In the genomic region with DNA sequence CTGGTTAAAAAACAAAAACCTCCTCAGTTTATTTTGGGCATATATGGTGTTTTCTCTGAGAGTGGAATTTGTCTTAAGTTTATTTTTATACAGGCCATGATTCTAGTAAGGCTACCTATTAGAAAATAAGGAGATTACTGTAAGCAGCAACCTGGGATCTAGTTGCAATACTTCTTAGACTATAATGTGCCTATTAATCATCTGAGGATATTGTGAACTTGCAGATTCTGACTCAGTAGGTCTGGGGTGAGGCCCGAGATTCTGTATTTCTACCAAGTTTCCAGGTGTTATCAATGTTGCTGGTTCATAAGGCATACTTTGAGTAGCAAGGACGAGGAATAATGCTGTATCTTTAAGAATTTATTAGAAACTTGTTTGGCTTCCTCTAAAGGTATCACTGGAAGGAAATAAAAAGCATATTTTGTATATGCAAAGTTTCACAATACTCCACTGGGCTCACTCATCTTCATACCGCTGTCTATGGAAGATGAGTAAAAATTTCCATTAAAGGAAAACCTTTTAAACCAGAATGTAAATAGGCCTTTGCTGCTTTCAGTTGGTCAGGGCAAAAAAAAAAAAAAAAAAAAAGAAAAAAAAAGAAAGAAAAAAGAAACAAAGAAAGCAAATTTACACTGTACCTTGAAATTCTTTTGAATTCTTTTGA, we compare ENCODE assay signal across 31 cellular contexts.
DNase-seq lines count a peak whose midpoint lies in the region; ATAC-seq, FAIRE-seq and TF ChIP-seq lines count a peak whose summit lies in the region.
"Had no signal": no experiment of that assay in that cellular context is flagged by ENCODE, and none has a peak within 500 bp of the region (broad histone marks: within the 10 kb centered on the region; RNA-seq: fewer than 3 reads in every experiment).

No MANE protein-coding gene starts in this region.

- POLR2A ChIA-PET in A549 (lab: Yijun Ruan, JAX), result no interaction called here

- no peak for FAIRE-seq in A549 (lab: Jason Lieb, UNC)
- FAIRE-seq: A204.1, GM12878, pancreas had no signal

- TF ChIP-seq CTCF in A549 (IDR thresholded peaks at IDR 0.05) (no peak), HFFc6 (IDR thresholded peaks at IDR 0.05) (no peak), cardiac fibroblast (IDR thresholded peaks at IDR 0.05; ENCODE audit: low read depth, low read length) (no peak), foreskin fibroblast (IDR thresholded peaks at IDR 0.05; ENCODE audit: low read depth, low read length) (no peak)

- no peaks in the 10 kb centered on the region for H3K9me3 Mint-ChIP-seq in HFFc6
- no peaks in the 10 kb centered on the region for H3K9me3 Mint-ChIP-seq in natural killer cell treated with Interleukin-12 subunit alpha and Interleukin-12 subunit beta and Interleukin-15 and Interleukin-18, amount 100 ng/mL, for 72 hours
- H3K9me3 Mint-ChIP-seq in activated naive CD4-positive, alpha-beta T cell treated with anti-CD3 and anti-CD28 coated beads, Interleukin-2, amount 50 U/mL, for 72 hours, result peaks cover 4 to 5% of the 10 kb centered on the region in 2 donors
- H3K9me3 Mint-ChIP-seq: activated CD8-positive, alpha-beta T cell treated with anti-CD3 and anti-CD28 coated beads for 36 hours; CD4-positive, alpha-beta T cell; nephron progenitor cell; T-helper 2 cell treated with Interferon-gamma antibody and Interleukin-4, amounts not matched to agents 5 μg/mL and 100 μg/mL, for 36 hours had no signal

- H3K4me1 ChIP-seq in A549, result peaks cover 18% of the 10 kb centered on the region; the same call in 2 of the 3 replicates
- H3K4me1 ChIP-seq: pancreas, suprapubic skin, upper lobe of left lung had no signal

- H3K27ac ChIP-seq in A549, result peak overlapping the region; percentile 24 to 74; a peak in 5 of 6 replicates
- H3K27ac ChIP-seq: pancreas, suprapubic skin, upper lobe of left lung had no signal

- DNase-seq in A549 (ENCODE audit: low read depth in 1 of 2, low spot score in 1 of 2) (no peak), HFFc6 (no peak), cardiac fibroblast (ENCODE audit: low read depth in 2 of 2) (peak; percentile 32 to 64), foreskin fibroblast (peak; percentile 16 to 47), NCI-H1105 (lab: John Stamatoyannopoulos, UW) (no peak), GM19238 (ENCODE audit: insufficient read length, low spot score) (no peak)
- no peak for DNase-seq in natural killer cell treated with Interleukin-12 subunit alpha and Interleukin-12 subunit beta and Interleukin-15 and Interleukin-18, amount 100 ng/mL, for 72 hours (ENCODE audit: low spot score)
- DNase-seq in activated naive CD4-positive, alpha-beta T cell treated with anti-CD3 and anti-CD28 coated beads, Interleukin-2, amount 50 U/mL, for 72 hours (ENCODE audit: low spot score in 2 of 2), result no peak
- DNase-seq: activated CD4-positive, CD25-positive, alpha-beta regulatory T cell treated with anti-CD3 and anti-CD28 coated beads, Interleukin-2, amount 50 U/mL, for 72 hours; activated CD8-positive, alpha-beta T cell treated with anti-CD3 and anti-CD28 coated beads for 36 hours; anterior cingulate cortex; CD4-positive, alpha-beta T cell; cortex of kidney; effector memory CD4-positive, alpha-beta T cell; hippocampal formation; left cardiac atrium; MV-4-11; NCI-H1436 treated with DMSO at 0.1 percent for 48 hours; NCI-H345; NCI-H748 treated with DMSO at 0.1 percent for 48 hours; nephron progenitor cell; pancreas; Right ventricle myocardium superior; stimulated activated naive B cell treated with anti-CD40 and anti-IgM and Interleukin-4, amounts not matched to agents 10 μg/mL and 1 μg/mL and 100 μg/mL, for 72 hours; upper lobe of left lung had no signal

- 50% methylated on average over 3 of the region's 3 CpGs for WGBS in A549 (ENCODE audit: missing lambda C conversion rate)

- peak overlapping the region; percentile 71 for H3K4me3 Mint-ChIP-seq in HFFc6
- H3K4me3 Mint-ChIP-seq in natural killer cell treated with Interleukin-12 subunit alpha and Interleukin-12 subunit beta and Interleukin-15 and Interleukin-18, amount 100 ng/mL, for 72 hours, result no peak overlapping the region
- H3K4me3 Mint-ChIP-seq: activated CD8-positive, alpha-beta T cell treated with anti-CD3 and anti-CD28 coated beads for 36 hours; activated naive CD4-positive, alpha-beta T cell treated with anti-CD3 and anti-CD28 coated beads, Interleukin-2, amount 50 U/mL, for 24 hours; CD4-positive, alpha-beta T cell; nephron progenitor cell; stimulated activated naive B cell treated with anti-CD40 and anti-IgM and Interleukin-4, amounts not matched to agents 10 μg/mL and 1 μg/mL and 100 μg/mL, for 72 hours; T-helper 2 cell treated with Interferon-gamma antibody and Interleukin-4, amounts not matched to agents 5 μg/mL and 100 μg/mL, for 36 hours had no signal

- H3K4me2 ChIP-seq in A549, result peak overlapping the region; percentile 46

- H3K36me3 Mint-ChIP-seq in HFFc6 (ENCODE audit: low read depth), result peaks cover 10% of the 10 kb centered on the region; the same call in 1 of the 2 replicates
- H3K36me3 Mint-ChIP-seq in natural killer cell treated with Interleukin-12 subunit alpha and Interleukin-12 subunit beta and Interleukin-15 and Interleukin-18, amount 100 ng/mL, for 72 hours, result no peaks in the 10 kb centered on the region
- H3K36me3 Mint-ChIP-seq in activated naive CD4-positive, alpha-beta T cell treated with anti-CD3 and anti-CD28 coated beads, Interleukin-2, amount 50 U/mL, for 72 hours, result no peaks in the 10 kb centered on the region
- H3K36me3 Mint-ChIP-seq: activated naive CD4-positive, alpha-beta T cell treated with anti-CD3 and anti-CD28 coated beads, Interleukin-2, amount 50 U/mL, for 24 hours; stimulated activated naive B cell treated with anti-CD40 and anti-IgM and Interleukin-4, amounts not matched to agents 10 μg/mL and 1 μg/mL and 100 μg/mL, for 72 hours had no signal

- H3K4me1 Mint-ChIP-seq in HFFc6 (ENCODE audit: low read depth), result peaks cover 62% of the 10 kb centered on the region
- no peaks in the 10 kb centered on the region for H3K4me1 Mint-ChIP-seq in natural killer cell treated with Interleukin-12 subunit alpha and Interleukin-12 subunit beta and Interleukin-15 and Interleukin-18, amount 100 ng/mL, for 72 hours (ENCODE audit: low read depth in 2 of 2)
- H3K4me1 Mint-ChIP-seq: activated naive CD4-positive, alpha-beta T cell treated with anti-CD3 and anti-CD28 coated beads, Interleukin-2, amount 50 U/mL, for 24 hours; nephron progenitor cell; stimulated activated naive B cell treated with anti-CD40 and anti-IgM and Interleukin-4, amounts not matched to agents 10 μg/mL and 1 μg/mL and 100 μg/mL, for 72 hours had no signal

- peaks cover 3% of the 10 kb centered on the region; the same call in 1 of the 2 replicates for H3K27me3 Mint-ChIP-seq in HFFc6 (ENCODE audit: insufficient read depth)
- H3K27me3 Mint-ChIP-seq in natural killer cell treated with Interleukin-12 subunit alpha and Interleukin-12 subunit beta and Interleukin-15 and Interleukin-18, amount 100 ng/mL, for 72 hours, result peaks cover 3 to 22% of the 10 kb centered on the region in 2 donors
- H3K27me3 Mint-ChIP-seq: stimulated activated naive B cell treated with anti-CD40 and anti-IgM and Interleukin-4, amounts not matched to agents 10 μg/mL and 1 μg/mL and 100 μg/mL, for 72 hours had no signal

- CTCF ChIA-PET in A549 (lab: Yijun Ruan, JAX), result no interaction called here

- H3K9me3 ChIP-seq in A549, result no peaks in the 10 kb centered on the region
- H3K9me3 ChIP-seq: pancreas, suprapubic skin, upper lobe of left lung had no signal

- no peak overlapping the region for H3K4me3 ChIP-seq in A549
- H3K4me3 ChIP-seq in cardiac fibroblast (replicated peaks in 1 of 2; ENCODE audit: low read depth in 2 of 2, low read length in 2 of 2), result no peak overlapping the region
- no peak overlapping the region for H3K4me3 ChIP-seq in foreskin fibroblast (ENCODE audit: low read depth in 1 of 2, low read length in 2 of 2)
- H3K4me3 ChIP-seq: GM12878, pancreas, suprapubic skin, upper lobe of left lung had no signal

- peak overlapping the region; percentile 73 for H3K27ac Mint-ChIP-seq in HFFc6
- no peak overlapping the region for H3K27ac Mint-ChIP-seq in natural killer cell treated with Interleukin-12 subunit alpha and Interleukin-12 subunit beta and Interleukin-15 and Interleukin-18, amount 100 ng/mL, for 72 hours
- no peak overlapping the region for H3K27ac Mint-ChIP-seq in activated naive CD4-positive, alpha-beta T cell treated with anti-CD3 and anti-CD28 coated beads, Interleukin-2, amount 50 U/mL, for 72 hours
- H3K27ac Mint-ChIP-seq: activated CD8-positive, alpha-beta T cell treated with anti-CD3 and anti-CD28 coated beads for 36 hours; activated naive CD4-positive, alpha-beta T cell treated with anti-CD3 and anti-CD28 coated beads, Interleukin-2, amount 50 U/mL, for 24 hours; CD4-positive, alpha-beta T cell; nephron progenitor cell; stimulated activated naive B cell treated with anti-CD40 and anti-IgM and Interleukin-4, amounts not matched to agents 10 μg/mL and 1 μg/mL and 100 μg/mL, for 72 hours; T-helper 2 cell treated with Interferon-gamma antibody and Interleukin-4, amounts not matched to agents 5 μg/mL and 100 μg/mL, for 36 hours had no signal

- no peak for TF ChIP-seq EP300 in A549 (IDR thresholded peaks at IDR 0.05)

- TF ChIP-seq POLR2A in A549 (IDR thresholded peaks at IDR 0.05; ENCODE audit: low read length), result no peak

- no peak for ATAC-seq in A549
- no peak for ATAC-seq in natural killer cell treated with Interleukin-12 subunit alpha and Interleukin-12 subunit beta and Interleukin-15 and Interleukin-18, amount 100 ng/mL, for 72 hours
- ATAC-seq in activated naive CD4-positive, alpha-beta T cell treated with anti-CD3 and anti-CD28 coated beads, Interleukin-2, amount 50 U/mL, for 72 hours, result no peak
- ATAC-seq: activated CD8-positive, alpha-beta T cell treated with anti-CD3 and anti-CD28 coated beads for 36 hours; GM12878; left cardiac atrium; Panc1; pancreas; stimulated activated naive B cell treated with anti-CD40 and anti-IgM and Interleukin-4, amounts not matched to agents 10 μg/mL and 1 μg/mL and 100 μg/mL, for 72 hours had no signal

- TF ChIP-seq RAD21 in A549 (conservative IDR thresholded peaks at IDR 0.05 in 1 of 2, IDR thresholded peaks at IDR 0.05 in 1 of 2), result no peak

TF ChIP-seq in A549, 52 proteins besides CTCF, POLR2A, EP300 and RAD21:
- TF ChIP-seq MYC (IDR thresholded peaks at IDR 0.05; ENCODE audit: borderline replicate concordance, low read length), result no peak

Comparison
In these comparisons a context has a peak if more than half of its experiments do, and no peak if none do; other contexts are left out.
1. DNase-seq: peak in cardiac fibroblast (2 of 2) and foreskin fibroblast (2 of 2); none in A549 (0 of 2), HFFc6 (single experiment), NCI-H1105 (single experiment), natural killer cell treated with Interleukin-12 subunit alpha and Interleukin-12 subunit beta and Interleukin-15 and Interleukin-18, amount 100 ng/mL, for 72 hours (single experiment), activated naive CD4-positive, alpha-beta T cell treated with anti-CD3 and anti-CD28 coated beads, Interleukin-2, amount 50 U/mL, for 72 hours (0 of 2) and GM19238 (single experiment).